ENCODE assay signal across 25 cellular contexts in genomic region chr1:175683491-175684175, GRCh38. TPM values are rescaled to one million over a fixed set of nuclear protein-coding genes. Genes with fewer than 3 reads are reported as not detected.
"Had no signal": no experiment of that assay in that cellular context is flagged by ENCODE, and none has a peak within 500 bp of the region (broad histone marks: within the 10 kb centered on the region; RNA-seq: fewer than 3 reads in every experiment).

No MANE protein-coding gene starts in this region.

- H3K4me1 ChIP-seq: gastroesophageal sphincter, left lung, lower lobe of right lung, spleen, tibial artery, upper lobe of left lung, vagina had no signal

- H3K27ac ChIP-seq: dorsolateral prefrontal cortex, gastroesophageal sphincter, left lung, lower lobe of right lung, spleen, tibial artery, upper lobe of left lung, vagina had no signal

- H3K4me3 Mint-ChIP-seq: immature natural killer cell; memory B cell; natural killer cell treated with Interleukin-12 subunit alpha and Interleukin-12 subunit beta and Interleukin-15 and Interleukin-18, amount 100 ng/mL, for 72 hours; stimulated activated memory B cell treated with anti-CD40 and anti-IgM and Interleukin-4, amounts not matched to agents 10 μg/mL and 1 μg/mL and 100 μg/mL, for 72 hours; stimulated activated naive CD8-positive, alpha-beta T cell treated with anti-CD3 and anti-CD28 coated beads, Interleukin-15, Interleukin-2, amounts not matched to agents 100 ng/mL and 50 ng/mL, for 24 hours had no signal

- H3K36me3 Mint-ChIP-seq: immature natural killer cell; memory B cell; natural killer cell treated with Interleukin-12 subunit alpha and Interleukin-12 subunit beta and Interleukin-15 and Interleukin-18, amount 100 ng/mL, for 72 hours; stimulated activated memory B cell treated with anti-CD40 and anti-IgM and Interleukin-4, amounts not matched to agents 10 μg/mL and 1 μg/mL and 100 μg/mL, for 72 hours had no signal

- DNase-seq: cortex of kidney; dorsolateral prefrontal cortex; effector CD8-positive, alpha-beta T cell; glutamatergic neuron; immature natural killer cell; left lung; lower lobe of right lung; midbrain; posterior cingulate gyrus; spleen; stimulated activated CD4-positive, alpha-beta T cell treated with anti-CD3 and anti-CD28 coated beads, Interleukin-15, amount 100 ng/mL, for 24 hours; stimulated activated CD4-positive, alpha-beta T cell treated with anti-CD3 and anti-CD28 coated beads, Interleukin-1b, Interleukin-23, amount 100 ng/mL, for 48 hours; stimulated activated CD4-positive, alpha-beta T cell treated with anti-CD3 and anti-CD28 coated beads, Interleukin-4, amount 100 ng/mL, for 24 hours; tibial artery; upper lobe of left lung had no signal

- H3K27ac Mint-ChIP-seq: immature natural killer cell; memory B cell; natural killer cell treated with Interleukin-12 subunit alpha and Interleukin-12 subunit beta and Interleukin-15 and Interleukin-18, amount 100 ng/mL, for 72 hours; stimulated activated memory B cell treated with anti-CD40 and anti-IgM and Interleukin-4, amounts not matched to agents 10 μg/mL and 1 μg/mL and 100 μg/mL, for 72 hours; stimulated activated naive CD8-positive, alpha-beta T cell treated with anti-CD3 and anti-CD28 coated beads, Interleukin-15, Interleukin-2, amounts not matched to agents 100 ng/mL and 50 ng/mL, for 24 hours had no signal

- ATAC-seq: gastroesophageal sphincter; left lung; lower lobe of right lung; natural killer cell treated with Interleukin-12 subunit alpha and Interleukin-12 subunit beta and Interleukin-15 and Interleukin-18, amount 100 ng/mL, for 72 hours; sciatic nerve; stimulated activated memory B cell treated with anti-CD40 and anti-IgM and Interleukin-4, amounts not matched to agents 10 μg/mL and 1 μg/mL and 100 μg/mL, for 72 hours had no signal

- H3K36me3 ChIP-seq: gastroesophageal sphincter, left lung, lower lobe of right lung, spleen, tibial artery, upper lobe of left lung, vagina had no signal

- H3K9me3 ChIP-seq: gastroesophageal sphincter, left lung, lower lobe of right lung, spleen, tibial artery, upper lobe of left lung, vagina had no signal

- H3K27me3 Mint-ChIP-seq: memory B cell; stimulated activated memory B cell treated with anti-CD40 and anti-IgM and Interleukin-4, amounts not matched to agents 10 μg/mL and 1 μg/mL and 100 μg/mL, for 72 hours had no signal

- H3K4me3 ChIP-seq: dorsolateral prefrontal cortex, gastroesophageal sphincter, left lung, lower lobe of right lung, spleen, tibial artery, upper lobe of left lung, vagina had no signal

- H3K4me1 Mint-ChIP-seq: immature natural killer cell had no signal

- H3K27me3 ChIP-seq: gastroesophageal sphincter, left lung, spleen, tibial artery, upper lobe of left lung, vagina had no signal

- H3K9me3 Mint-ChIP-seq: immature natural killer cell; memory B cell; natural killer cell treated with Interleukin-12 subunit alpha and Interleukin-12 subunit beta and Interleukin-15 and Interleukin-18, amount 100 ng/mL, for 72 hours; stimulated activated memory B cell treated with anti-CD40 and anti-IgM and Interleukin-4, amounts not matched to agents 10 μg/mL and 1 μg/mL and 100 μg/mL, for 72 hours; stimulated activated naive CD8-positive, alpha-beta T cell treated with anti-CD3 and anti-CD28 coated beads, Interleukin-15, Interleukin-2, amounts not matched to agents 100 ng/mL and 50 ng/mL, for 24 hours had no signal

RNA-seq across cellular contexts. Expression of gene TNR, which starts 59.8 kb away (rescaled TPM):
- total RNA-seq: fibroblast of villous mesenchyme; natural killer cell treated with Interleukin-12 subunit alpha and Interleukin-12 subunit beta and Interleukin-15 and Interleukin-18, amount 100 ng/mL, for 72 hours; osteoblast; sciatic nerve had no signal
- polyA plus RNA-seq: keratinocyte had no signal
